Comparison of ENCODE assay signal across 1 cellular context in genomic region chr6:104860221-104860620, GRCh38.
TF ChIP-seq lines count a peak whose summit lies in the region.

No MANE protein-coding gene starts in this region.

TF ChIP-seq in GM23338, 12 proteins besides CTCF, POLR2A, EP300 and RAD21 (continued from another document):
- TF ChIP-seq ZNF462 (CRISPR knock-in tag; IDR thresholded peaks at IDR 0.05) (no peak), ETS1 (IDR thresholded peaks at IDR 0.05) (no peak)
